Comparison of ENCODE assay signal across 1 cellular context in genomic region chr2:240369725-240370585, GRCh38.
TF ChIP-seq lines count a peak whose summit lies in the region.

No MANE protein-coding gene starts in this region.

TF ChIP-seq in H1, 55 proteins besides CTCF, POLR2A, EP300 and RAD21:
- no peak for TF ChIP-seq KDM1A (IDR thresholded peaks at IDR 0.05; ENCODE audit: borderline replicate concordance, low read length)
- no peak for TF ChIP-seq BCL11A (IDR thresholded peaks at IDR 0.05; ENCODE audit: low read depth in 2 of 2, low read length in 2 of 2)
- TF ChIP-seq TCF12 (IDR thresholded peaks at IDR 0.05; ENCODE audit: low read depth, low read length) = no peak
- TF ChIP-seq EGR1 (IDR thresholded peaks at IDR 0.05; ENCODE audit: borderline replicate concordance, low read depth, low read length) = no peak
- no peak for TF ChIP-seq CREB1 (IDR thresholded peaks at IDR 0.05)
- no peak for TF ChIP-seq ASH2L (IDR thresholded peaks at IDR 0.05; ENCODE audit: low read length)
- no peak for TF ChIP-seq EZH2 (IDR thresholded peaks at IDR 0.05; ENCODE audit: low read depth, low read length, severe bottlenecking)
- no peak for TF ChIP-seq CTBP2 (IDR thresholded peaks at IDR 0.05; ENCODE audit: borderline replicate concordance, insufficient read depth, insufficient read length, low read length)
- TF ChIP-seq RFX5 (IDR thresholded peaks at IDR 0.05; ENCODE audit: borderline replicate concordance, low read depth, low read length) = no peak
